8 cellular contexts compared by ENCODE assay signal in genomic region chr7:70595741-70596574, GRCh38.
DNase-seq lines count a peak whose midpoint lies in the region; ATAC-seq lines count a peak whose summit lies in the region.

No MANE protein-coding gene starts in this region.

- peak overlapping the region in 1 of 2 donors; percentile 63 for H3K27ac Mint-ChIP-seq in effector memory CD8-positive, alpha-beta T cell
- H3K27ac Mint-ChIP-seq in natural killer cell treated with Interleukin-12 subunit alpha and Interleukin-12 subunit beta and Interleukin-15 and Interleukin-18, amount 100 ng/mL, for 72 hours, result no peak overlapping the region

- peaks cover 35 to 41% of the 10 kb centered on the region in 2 donors for H3K27me3 Mint-ChIP-seq in effector memory CD8-positive, alpha-beta T cell
- peaks cover 37 to 38% of the 10 kb centered on the region in 2 donors for H3K27me3 Mint-ChIP-seq in natural killer cell treated with Interleukin-12 subunit alpha and Interleukin-12 subunit beta and Interleukin-15 and Interleukin-18, amount 100 ng/mL, for 72 hours

- H3K36me3 Mint-ChIP-seq in effector memory CD8-positive, alpha-beta T cell (ENCODE audit: insufficient read depth), result peaks cover 3% of the 10 kb centered on the region
- peaks cover 4% of the 10 kb centered on the region for H3K36me3 Mint-ChIP-seq in natural killer cell treated with Interleukin-12 subunit alpha and Interleukin-12 subunit beta and Interleukin-15 and Interleukin-18, amount 100 ng/mL, for 72 hours

- peak; percentile 85 for ATAC-seq in effector memory CD8-positive, alpha-beta T cell (replicated peaks)
- ATAC-seq in natural killer cell treated with Interleukin-12 subunit alpha and Interleukin-12 subunit beta and Interleukin-15 and Interleukin-18, amount 100 ng/mL, for 72 hours, result peak; percentile 74 to 81
- no peak for ATAC-seq in GM21825 (IDR thresholded peaks at IDR 0.05; ENCODE audit: unreplicated experiment)

- H3K4me3 Mint-ChIP-seq in effector memory CD8-positive, alpha-beta T cell, result peak overlapping the region; percentile 71 to 84
- peak overlapping the region; percentile 78 for H3K4me3 Mint-ChIP-seq in natural killer cell treated with Interleukin-12 subunit alpha and Interleukin-12 subunit beta and Interleukin-15 and Interleukin-18, amount 100 ng/mL, for 72 hours

- DNase-seq in NCI-H1436 (lab: John Stamatoyannopoulos, UW) (peak; percentile 14), NCI-H1436 treated with DMSO at 0.1 percent for 48 hours (lab: John Stamatoyannopoulos, UW) (no peak), NCI-H510A (lab: John Stamatoyannopoulos, UW) (peak; percentile 40), amniotic stem cell (lab: John Stamatoyannopoulos, UW) (no peak), KBM-7 (no peak)
- peak; percentile 20 to 37 (median 35) for DNase-seq in effector memory CD8-positive, alpha-beta T cell
- no peak for DNase-seq in natural killer cell treated with Interleukin-12 subunit alpha and Interleukin-12 subunit beta and Interleukin-15 and Interleukin-18, amount 100 ng/mL, for 72 hours (ENCODE audit: low spot score)

- H3K4me1 Mint-ChIP-seq in effector memory CD8-positive, alpha-beta T cell (ENCODE audit: low read depth in 2 of 2), result peaks cover 14 to 21% of the 10 kb centered on the region in 2 donors
- H3K4me1 Mint-ChIP-seq in natural killer cell treated with Interleukin-12 subunit alpha and Interleukin-12 subunit beta and Interleukin-15 and Interleukin-18, amount 100 ng/mL, for 72 hours (ENCODE audit: low read depth in 2 of 2), result peaks cover 8 to 10% of the 10 kb centered on the region in 2 donors

- in situ Hi-C loops in KBM-7 (cut with MboI; ENCODE audit: low pct_unique_long_range_greater_than_20kb, low sequenced_read_pairs), result no loop called here

- no peaks in the 10 kb centered on the region for H3K9me3 Mint-ChIP-seq in effector memory CD8-positive, alpha-beta T cell
- no peaks in the 10 kb centered on the region for H3K9me3 Mint-ChIP-seq in natural killer cell treated with Interleukin-12 subunit alpha and Interleukin-12 subunit beta and Interleukin-15 and Interleukin-18, amount 100 ng/mL, for 72 hours

Comparison
In these comparisons a context has a peak if more than half of its experiments do, and no peak if none do; other contexts are left out.
1. DNase-seq: peak in NCI-H1436 (single experiment), NCI-H510A (single experiment) and effector memory CD8-positive, alpha-beta T cell (3 of 3); none in NCI-H1436 treated with DMSO at 0.1 percent for 48 hours (single experiment), natural killer cell treated with Interleukin-12 subunit alpha and Interleukin-12 subunit beta and Interleukin-15 and Interleukin-18, amount 100 ng/mL, for 72 hours (single experiment), amniotic stem cell (single experiment) and KBM-7 (single experiment).